Comparison of ENCODE assay signal across 13 cellular contexts in the genomic region with DNA sequence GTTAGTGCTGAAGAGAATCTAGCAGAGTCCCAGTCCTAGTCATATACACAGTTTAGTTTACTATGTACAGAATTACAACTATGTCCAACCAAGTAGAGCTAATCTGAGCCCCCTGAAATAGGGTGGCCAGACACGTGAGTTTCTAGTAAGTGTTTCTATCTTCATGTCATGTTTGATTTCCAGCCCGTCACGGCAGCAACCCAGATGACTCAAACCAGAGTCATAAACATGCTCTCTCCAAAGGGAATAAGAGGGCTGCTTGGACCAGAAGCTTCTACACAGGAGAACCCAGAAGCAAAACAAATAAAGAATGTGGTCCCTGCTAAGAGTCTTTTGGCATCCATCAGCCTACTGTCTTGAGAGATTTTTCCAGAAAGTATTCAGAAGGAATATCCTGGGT.
DNase-seq lines count a peak whose midpoint lies in the region; ATAC-seq and TF ChIP-seq lines count a peak whose summit lies in the region.
"Had no signal": no experiment of that assay in that cellular context is flagged by ENCODE, and none has a peak within 500 bp of the region (broad histone marks: within the 10 kb centered on the region; RNA-seq: fewer than 3 reads in every experiment).

No MANE protein-coding gene starts in this region.

- POLR2A ChIA-PET in CD8-positive, alpha-beta T cell (lab: Charles Lee), result no interaction called here

- no peak for TF ChIP-seq EP300 in stomach (IDR thresholded peaks at IDR 0.05)

- H3K4me3 ChIP-seq in stomach, result no peak overlapping the region
- no peak overlapping the region for H3K4me3 ChIP-seq in CD8-positive, alpha-beta T cell (ENCODE audit: low read depth, low read length)

- H3K4me1 ChIP-seq in stomach, result peaks cover 0 to 49% (median 18%) of the 10 kb centered on the region in 4 donors
- peaks cover 12% of the 10 kb centered on the region for H3K4me1 ChIP-seq in CD8-positive, alpha-beta T cell (ENCODE audit: insufficient read depth, low read length)

- no peaks in the 10 kb centered on the region for H3K36me3 ChIP-seq in stomach
- no peaks in the 10 kb centered on the region for H3K36me3 ChIP-seq in CD8-positive, alpha-beta T cell (ENCODE audit: insufficient read depth, low read length)

- CTCF ChIA-PET in CD8-positive, alpha-beta T cell (lab: Charles Lee), result interaction anchor here (0.7 to 1.6 kb wide), 2 partner anchors 10 to 15 kb away, joined by 3 read pairs; no protein-coding TSS in a partner anchor

- ATAC-seq in HG03342 (IDR thresholded peaks at IDR 0.05; ENCODE audit: unreplicated experiment) (no peak), HG02938 (IDR thresholded peaks at IDR 0.05; ENCODE audit: unreplicated experiment) (no peak)
- ATAC-seq in CD8-positive, alpha-beta T cell, result no peak
- ATAC-seq in stimulated activated naive CD8-positive, alpha-beta T cell treated with anti-CD3 and anti-CD28 coated beads, Interleukin-15, amount 100 ng/mL, for 72 hours, result no peak
- ATAC-seq: naive thymus-derived CD4-positive, alpha-beta T cell had no signal

- intact Hi-C loops in stomach (cut with DNase I; ENCODE audit: low total_unique reads), result no loop called here
- intact Hi-C loops in CD8-positive, alpha-beta T cell (cut with DNase I, micrococcal nuclease), result no loop called here

- H3K4me3 Mint-ChIP-seq in CD8-positive, alpha-beta T cell, result no peak overlapping the region
- no peak overlapping the region for H3K4me3 Mint-ChIP-seq in stimulated activated naive CD8-positive, alpha-beta T cell treated with anti-CD3 and anti-CD28 coated beads, Interleukin-15, amount 100 ng/mL, for 72 hours
- H3K4me3 Mint-ChIP-seq: naive thymus-derived CD4-positive, alpha-beta T cell had no signal

- H3K36me3 Mint-ChIP-seq in CD8-positive, alpha-beta T cell, result peaks cover 4% of the 10 kb centered on the region
- H3K36me3 Mint-ChIP-seq: type B pancreatic cell had no signal

- no peaks in the 10 kb centered on the region for H3K9me3 Mint-ChIP-seq in CD8-positive, alpha-beta T cell
- H3K9me3 Mint-ChIP-seq in stimulated activated naive CD8-positive, alpha-beta T cell treated with anti-CD3 and anti-CD28 coated beads, Interleukin-15, amount 100 ng/mL, for 72 hours, result no peaks in the 10 kb centered on the region
- H3K9me3 Mint-ChIP-seq: type B pancreatic cell had no signal

- TF ChIP-seq POLR2A in stomach (IDR thresholded peaks at IDR 0.05), result no peak

- H3K27me3 ChIP-seq in stomach, result no peaks in the 10 kb centered on the region
- H3K27me3 ChIP-seq in CD8-positive, alpha-beta T cell (ENCODE audit: insufficient read depth, low read length), result no peaks in the 10 kb centered on the region

- H3K27ac ChIP-seq in angular gyrus (ENCODE audit: low read depth, low read length), result peak overlapping the region; percentile 1
- H3K27ac ChIP-seq in stomach, result peak overlapping the region in 3 of 5 donors; percentile 36 to 72 (median 60)
- H3K27ac ChIP-seq in CD8-positive, alpha-beta T cell (ENCODE audit: low read depth, low read length), result no peak overlapping the region

- WGBS in stomach, 5 donors, result 43 to 79% (median 74%) methylated on average over 3 of the region's 3 CpGs

- no peak for TF ChIP-seq CTCF in stomach (IDR thresholded peaks at IDR 0.05)
- no peak for TF ChIP-seq CTCF in CD8-positive, alpha-beta T cell (IDR thresholded peaks at IDR 0.05)

- H3K4me1 Mint-ChIP-seq in CD8-positive, alpha-beta T cell (ENCODE audit: low read depth), result peaks cover 34% of the 10 kb centered on the region
- H3K4me1 Mint-ChIP-seq in stimulated activated naive CD8-positive, alpha-beta T cell treated with anti-CD3 and anti-CD28 coated beads, Interleukin-15, amount 100 ng/mL, for 72 hours, result peaks cover 55% of the 10 kb centered on the region

- no peaks in the 10 kb centered on the region for H3K27me3 Mint-ChIP-seq in CD8-positive, alpha-beta T cell (ENCODE audit: low read depth)
- H3K27me3 Mint-ChIP-seq in stimulated activated naive CD8-positive, alpha-beta T cell treated with anti-CD3 and anti-CD28 coated beads, Interleukin-15, amount 100 ng/mL, for 72 hours, result no peaks in the 10 kb centered on the region
- H3K27me3 Mint-ChIP-seq: naive thymus-derived CD4-positive, alpha-beta T cell; type B pancreatic cell had no signal

- DNase-seq in GM04504 (ENCODE audit: low read depth) (peak; percentile 73), fibroblast of the conjunctiva (ENCODE audit: low read depth) (peak; percentile 31), stomach (no peak)
- no peak for DNase-seq in CD8-positive, alpha-beta T cell
- no peak for DNase-seq in stimulated activated naive CD8-positive, alpha-beta T cell treated with anti-CD3 and anti-CD28 coated beads, Interleukin-15, amount 100 ng/mL, for 72 hours
- DNase-seq: cerebellar nuclear complex; GOT3; naive thymus-derived CD4-positive, alpha-beta T cell; stimulated activated CD4-positive, alpha-beta T cell treated with anti-CD3 and anti-CD28 coated beads, Interleukin-4, amount 100 ng/mL, for 4 hours had no signal

- H3K27ac Mint-ChIP-seq in CD8-positive, alpha-beta T cell, result no peak overlapping the region
- no peak overlapping the region for H3K27ac Mint-ChIP-seq in stimulated activated naive CD8-positive, alpha-beta T cell treated with anti-CD3 and anti-CD28 coated beads, Interleukin-15, amount 100 ng/mL, for 72 hours
- H3K27ac Mint-ChIP-seq: type B pancreatic cell had no signal

- H3K9me3 ChIP-seq in stomach, result no peaks in the 10 kb centered on the region
- H3K9me3 ChIP-seq in CD8-positive, alpha-beta T cell (ENCODE audit: low read length), result no peaks in the 10 kb centered on the region

Comparison
In these comparisons a context has a peak if more than half of its experiments do, and no peak if none do; other contexts are left out.
1. DNase-seq: peak in GM04504 (single experiment) and fibroblast of the conjunctiva (single experiment); none in stomach (single experiment), CD8-positive, alpha-beta T cell (0 of 7) and stimulated activated naive CD8-positive, alpha-beta T cell treated with anti-CD3 and anti-CD28 coated beads, Interleukin-15, amount 100 ng/mL, for 72 hours (0 of 2).